ENCODE assay signal across 10 cellular contexts in genomic region chr17:77449373-77449907, GRCh38.
DNase-seq lines count a peak whose midpoint lies in the region; ATAC-seq and TF ChIP-seq lines count a peak whose summit lies in the region.
"Had no signal": no experiment of that assay in that cellular context is flagged by ENCODE, and none has a peak within 500 bp of the region (broad histone marks: within the 10 kb centered on the region; RNA-seq: fewer than 3 reads in every experiment).

No MANE protein-coding gene starts in this region.

- peak overlapping the region; percentile 91 to 100 (median 96) for H3K4me3 Mint-ChIP-seq in CD4-positive, CD25-positive, alpha-beta regulatory T cell

- H3K9me2 ChIP-seq in PC-3 (replicated peaks; ENCODE audit: low read length): no peaks in the 10 kb centered on the region

- CTCF ChIA-PET in PC-3 (lab: Charles Lee): no interaction called here

- H3K36me3 ChIP-seq in CD4-positive, CD25-positive, alpha-beta regulatory T cell (ENCODE audit: control insufficient read depth, insufficient read depth, low read length): no peaks in the 10 kb centered on the region
- H3K36me3 ChIP-seq in PC-3 (ENCODE audit: low read depth, low read length): peaks cover 4% of the 10 kb centered on the region; the same call in 1 of the 2 replicates
- no peaks in the 10 kb centered on the region for H3K36me3 ChIP-seq in ectodermal cell (ENCODE audit: control insufficient read depth, insufficient read depth, low read length)
- H3K36me3 ChIP-seq in osteoblast (ENCODE audit: insufficient read depth, low read length): peaks cover 5% of the 10 kb centered on the region
- H3K36me3 ChIP-seq: HAP-1 had no signal

- POLR2A ChIA-PET in PC-3 (lab: Charles Lee; ENCODE audit: unreplicated experiment): no interaction called here

- H3K4me3 ChIP-seq in CD4-positive, CD25-positive, alpha-beta regulatory T cell (ENCODE audit: low read depth, low read length): peak overlapping the region; percentile 97
- H3K4me3 ChIP-seq in PC-3 (ENCODE audit: low read length) (no peak overlapping the region), ectodermal cell (ENCODE audit: insufficient read depth, low read depth, low read length) (no peak overlapping the region), osteoblast (ENCODE audit: insufficient read depth, low read length) (no peak overlapping the region)
- H3K4me3 ChIP-seq: HAP-1 had no signal

- H3K36me3 Mint-ChIP-seq in CD4-positive, CD25-positive, alpha-beta regulatory T cell: peaks cover 3% of the 10 kb centered on the region

- no peaks in the 10 kb centered on the region for H3K9me3 ChIP-seq in CD4-positive, CD25-positive, alpha-beta regulatory T cell (ENCODE audit: control insufficient read depth in 2 of 2, low read length in 2 of 2)
- H3K9me3 ChIP-seq in PC-3 (ENCODE audit: low read length): no peaks in the 10 kb centered on the region
- H3K9me3 ChIP-seq in ectodermal cell (ENCODE audit: control insufficient read depth, low read length): no peaks in the 10 kb centered on the region
- H3K9me3 ChIP-seq in osteoblast (ENCODE audit: low read depth, low read length): no peaks in the 10 kb centered on the region
- H3K9me3 ChIP-seq: HAP-1 had no signal

- WGBS in ectodermal cell, 2 experiments: 59 to 65% methylated on average over 9 of the region's 9 CpGs

- H2AFZ ChIP-seq in PC-3 (ENCODE audit: low read length) (no peak overlapping the region), osteoblast (ENCODE audit: low read length) (no peak overlapping the region)

- no peak for TF ChIP-seq CTCF in PC-3 (conservative IDR thresholded peaks at IDR 0.05; ENCODE audit: low read depth, low read length)
- TF ChIP-seq CTCF in osteoblast (IDR thresholded peaks at IDR 0.05; ENCODE audit: extremely low read depth, low read depth, low read length): no peak

- intact Hi-C loops in PC-3 (cut with micrococcal nuclease): no loop called here

- peak overlapping the region; percentile 98 to 100 (median 99) for H3K27ac Mint-ChIP-seq in CD4-positive, CD25-positive, alpha-beta regulatory T cell

- no peaks in the 10 kb centered on the region for H3K27me3 ChIP-seq in CD4-positive, CD25-positive, alpha-beta regulatory T cell (ENCODE audit: control insufficient read depth, insufficient read depth, low read length)
- H3K27me3 ChIP-seq in PC-3 (ENCODE audit: low read length) (no peaks in the 10 kb centered on the region), ectodermal cell (ENCODE audit: control insufficient read depth, insufficient read depth, low read length, poor library complexity, severe bottlenecking) (no peaks in the 10 kb centered on the region), osteoblast (ENCODE audit: insufficient read depth, low read length) (no peaks in the 10 kb centered on the region)

- peaks cover 86% of the 10 kb centered on the region for H3K4me1 ChIP-seq in CD4-positive, CD25-positive, alpha-beta regulatory T cell (ENCODE audit: control insufficient read depth, insufficient read depth, low read length, poor library complexity, severe bottlenecking)
- H3K4me1 ChIP-seq in PC-3 (ENCODE audit: insufficient read depth, low read length): peaks cover 19% of the 10 kb centered on the region
- peaks cover 44% of the 10 kb centered on the region for H3K4me1 ChIP-seq in ectodermal cell (ENCODE audit: control insufficient read depth, insufficient read depth, low read length)
- H3K4me1 ChIP-seq in osteoblast (ENCODE audit: insufficient read depth, low read length): peaks cover 62% of the 10 kb centered on the region
- H3K4me1 ChIP-seq: HAP-1 had no signal

- no TSS peak for BruUV-seq in PC-3 (replicated peaks; lab: Mats Ljungman, UMichigan)

- no peak overlapping the region for H3K9ac ChIP-seq in PC-3 (ENCODE audit: low read length)

- DNase-seq in CD4-positive, CD25-positive, alpha-beta regulatory T cell: no peak
- DNase-seq in PC-3: no peak
- no peak for DNase-seq in osteoblast (ENCODE audit: insufficient read length, low spot score, missing footprints)
- no peak for DNase-seq in GOT3 (lab: John Stamatoyannopoulos, UW)
- DNase-seq: NCI-H1436 had no signal

- no peaks in the 10 kb centered on the region for H3F3A ChIP-seq in PC-3 (ENCODE audit: low read length, unreplicated experiment)

- H3K9me3 Mint-ChIP-seq in CD4-positive, CD25-positive, alpha-beta regulatory T cell: no peaks in the 10 kb centered on the region

- ATAC-seq in CD4-positive, CD25-positive, alpha-beta regulatory T cell (ENCODE audit: low read depth in 2 of 2): no peak
- peak; percentile 7 for ATAC-seq in PC-3
- ATAC-seq in GM21619 (IDR thresholded peaks at IDR 0.05; ENCODE audit: unreplicated experiment): no peak
- ATAC-seq in GM21717 (IDR thresholded peaks at IDR 0.05; ENCODE audit: unreplicated experiment): no peak
- ATAC-seq in GM21360 (IDR thresholded peaks at IDR 0.05; ENCODE audit: unreplicated experiment): no peak

- H3K79me2 ChIP-seq in PC-3 (ENCODE audit: low read length): peaks cover 76% of the 10 kb centered on the region
- H3K79me2 ChIP-seq in osteoblast (ENCODE audit: insufficient read depth, low read length): peaks cover 98% of the 10 kb centered on the region

- no peaks in the 10 kb centered on the region for H3K27me3 Mint-ChIP-seq in CD4-positive, CD25-positive, alpha-beta regulatory T cell

- H3K4me1 Mint-ChIP-seq in CD4-positive, CD25-positive, alpha-beta regulatory T cell: peaks cover 0 to 68% (median 48%) of the 10 kb centered on the region in 4 donors

- H4K20me1 ChIP-seq in PC-3 (ENCODE audit: low read length): peaks cover 32% of the 10 kb centered on the region; the same call in 1 of the 2 replicates
- H4K20me1 ChIP-seq in osteoblast (ENCODE audit: insufficient read depth, low read length): peaks cover 89% of the 10 kb centered on the region

- H3K4me2 ChIP-seq in PC-3 (ENCODE audit: low read length) (no peak overlapping the region), osteoblast (ENCODE audit: insufficient read depth, low read length) (peak overlapping the region; percentile 89)

- H3K27ac ChIP-seq in CD4-positive, CD25-positive, alpha-beta regulatory T cell (ENCODE audit: insufficient read depth, low read length, poor library complexity, severe bottlenecking): peak overlapping the region; percentile 91
- no peak overlapping the region for H3K27ac ChIP-seq in PC-3 (ENCODE audit: low read length)
- peak overlapping the region; percentile 98 for H3K27ac ChIP-seq in ectodermal cell (ENCODE audit: insufficient read depth, low read depth, low read length, poor library complexity, severe bottlenecking)
- H3K27ac ChIP-seq in osteoblast (ENCODE audit: low read depth, low read length): peak overlapping the region; percentile 92
